8 cellular contexts compared by ENCODE assay signal in the genomic region with DNA sequence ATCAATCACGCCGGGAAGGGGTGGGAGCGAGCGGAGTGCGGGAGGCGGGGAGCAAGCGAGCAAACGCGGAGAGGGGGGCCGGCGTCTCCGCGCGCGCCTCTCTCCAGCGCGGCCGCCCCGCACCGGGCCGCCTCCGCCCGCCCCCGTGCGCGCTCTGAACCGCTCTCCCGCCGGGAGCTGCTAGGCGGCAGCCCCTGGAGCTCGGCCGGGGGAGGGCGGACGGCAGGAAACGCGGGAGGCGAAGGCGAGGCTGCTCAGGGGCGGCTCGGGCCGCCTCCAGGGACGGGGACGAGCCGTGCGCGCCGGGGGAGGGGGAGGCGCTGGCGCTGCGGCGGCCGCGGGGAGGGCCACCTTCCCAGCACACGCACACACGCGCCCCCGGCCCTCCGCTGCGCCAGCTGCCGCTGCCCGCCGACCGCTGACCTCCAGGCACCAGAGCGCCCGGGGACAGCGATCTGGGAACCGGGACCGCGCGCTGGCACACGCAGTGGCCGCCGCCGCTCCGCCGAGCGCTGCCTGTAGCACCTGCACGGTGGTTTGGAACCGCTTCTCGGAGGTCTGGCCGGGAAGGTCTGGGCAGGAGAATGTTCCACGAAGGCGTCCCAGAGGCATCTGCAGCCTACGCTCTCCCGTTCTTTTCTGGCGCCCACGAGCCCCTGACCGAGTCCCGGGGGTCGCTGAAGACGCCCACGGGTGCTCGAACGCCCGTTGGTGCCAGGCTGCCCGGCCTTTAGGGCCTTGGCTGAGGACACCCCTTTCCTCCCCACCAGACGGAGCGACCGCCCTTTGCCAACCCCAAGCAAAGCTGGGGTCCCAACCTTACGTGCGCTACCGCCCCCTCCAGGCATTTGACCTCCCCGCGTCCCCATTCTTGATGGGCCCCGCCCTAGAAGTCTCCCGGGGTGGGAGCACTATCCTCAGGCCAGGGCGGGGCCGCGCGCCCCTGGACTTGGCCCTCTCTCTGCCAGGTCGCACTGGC. TPM values are rescaled to one million over a fixed set of nuclear protein-coding genes. Genes with fewer than 3 reads are reported as not detected.
DNase-seq lines count a peak whose midpoint lies in the region; ATAC-seq and TF ChIP-seq lines count a peak whose summit lies in the region.

Gene GABBR2 (minus strand): TSS at position 3 of the 979 bp plus-strand sequence. CDS start 198 bp downstream, outside the sequence.

- peaks cover 57% of the 10 kb centered on the region for H3K27me3 Mint-ChIP-seq in activated CD8-positive, alpha-beta T cell treated with anti-CD3 and anti-CD28 coated beads, Interleukin-2, amount 10 ng/mL, durations not matched to agents 7 days and 5 days (ENCODE audit: low read depth)
- peaks cover 59% of the 10 kb centered on the region for H3K27me3 Mint-ChIP-seq in activated CD8-positive, alpha-beta T cell treated with anti-CD3 and anti-CD28 coated beads for 36 hours

- 1 to 6% methylated on average over 17 to 80 of the region's 111 CpGs for WGBS in testis, 2 donors

- no peak for DNase-seq in activated CD8-positive, alpha-beta T cell treated with anti-CD3 and anti-CD28 coated beads, Interleukin-2, amount 10 ng/mL, durations not matched to agents 7 days and 5 days
- no peak for DNase-seq in activated CD8-positive, alpha-beta T cell treated with anti-CD3 and anti-CD28 coated beads for 36 hours
- peak; percentile 50 for DNase-seq in iPS-NIHi7 (ENCODE audit: extremely low spot score)
- no peak for DNase-seq in testis
- DNase-seq in NCI-H2107 treated with DMSO at 0.1 percent for 48 hours (lab: John Stamatoyannopoulos, UW; ENCODE audit: unreplicated experiment): no peak
- no peak for DNase-seq in NCI-H187 (lab: John Stamatoyannopoulos, UW)
- no peak for DNase-seq in HT-29 (ENCODE audit: low spot score)

- no peak within 1 kb of the TSS for H3K4me3 Mint-ChIP-seq in activated CD8-positive, alpha-beta T cell treated with anti-CD3 and anti-CD28 coated beads, Interleukin-2, amount 10 ng/mL, durations not matched to agents 7 days and 5 days
- no peak within 1 kb of the TSS for H3K4me3 Mint-ChIP-seq in activated CD8-positive, alpha-beta T cell treated with anti-CD3 and anti-CD28 coated beads for 36 hours

- H3K9me3 Mint-ChIP-seq in activated CD8-positive, alpha-beta T cell treated with anti-CD3 and anti-CD28 coated beads, Interleukin-2, amount 10 ng/mL, durations not matched to agents 7 days and 5 days (ENCODE audit: insufficient read depth): no peaks in the 10 kb centered on the region
- no peaks in the 10 kb centered on the region for H3K9me3 Mint-ChIP-seq in activated CD8-positive, alpha-beta T cell treated with anti-CD3 and anti-CD28 coated beads for 36 hours

- no peak for TF ChIP-seq CTCF in activated CD8-positive, alpha-beta T cell treated with anti-CD3 and anti-CD28 coated beads for 36 hours (IDR thresholded peaks at IDR 0.05)
- TF ChIP-seq CTCF in WI38 (IDR thresholded peaks at IDR 0.05; ENCODE audit: low read depth, low read length): no peak
- TF ChIP-seq CTCF in testis (IDR thresholded peaks at IDR 0.05): no peak

- no peaks in the 10 kb centered on the region for H3K9me3 ChIP-seq in testis

- no peaks in the 10 kb centered on the region for H3K36me3 Mint-ChIP-seq in activated CD8-positive, alpha-beta T cell treated with anti-CD3 and anti-CD28 coated beads, Interleukin-2, amount 10 ng/mL, durations not matched to agents 7 days and 5 days (ENCODE audit: low read depth)
- H3K36me3 Mint-ChIP-seq in activated CD8-positive, alpha-beta T cell treated with anti-CD3 and anti-CD28 coated beads for 36 hours (ENCODE audit: low read depth): no peaks in the 10 kb centered on the region

- no peak for TF ChIP-seq POLR2A in testis (IDR thresholded peaks at IDR 0.05)

- peak; percentile 24 for ATAC-seq in activated CD8-positive, alpha-beta T cell treated with anti-CD3 and anti-CD28 coated beads, Interleukin-2, amount 10 ng/mL, durations not matched to agents 7 days and 5 days
- ATAC-seq in activated CD8-positive, alpha-beta T cell treated with anti-CD3 and anti-CD28 coated beads for 36 hours: no peak

- intact Hi-C loops in activated CD8-positive, alpha-beta T cell treated with anti-CD3 and anti-CD28 coated beads for 36 hours (cut with micrococcal nuclease): no loop called here
- intact Hi-C loops in testis (cut with DNase I; ENCODE audit: low total_unique reads): no loop called here

- H3K36me3 ChIP-seq in testis (ENCODE audit: low read depth, missing control alignments): no peaks in the 10 kb centered on the region

- CTCF ChIA-PET in activated CD8-positive, alpha-beta T cell treated with anti-CD3 and anti-CD28 coated beads, Interleukin-2, amount 10 ng/mL, durations not matched to agents 7 days and 5 days (lab: Charles Lee): no interaction called here
- CTCF ChIA-PET in activated CD8-positive, alpha-beta T cell treated with anti-CD3 and anti-CD28 coated beads for 36 hours (lab: Charles Lee): no interaction called here

- H3K27me3 ChIP-seq in testis: no peaks in the 10 kb centered on the region

- no peak within 1 kb of the TSS for H3K27ac ChIP-seq in testis

- POLR2A ChIA-PET in activated CD8-positive, alpha-beta T cell treated with anti-CD3 and anti-CD28 coated beads, Interleukin-2, amount 10 ng/mL, durations not matched to agents 7 days and 5 days (lab: Charles Lee): interaction anchor here (0.6 kb wide), 1 partner anchor 283 kb away, joined by 3 read pairs; no protein-coding TSS in a partner anchor
- POLR2A ChIA-PET in activated CD8-positive, alpha-beta T cell treated with anti-CD3 and anti-CD28 coated beads for 36 hours (lab: Charles Lee): no interaction called here

- peaks cover 5% of the 10 kb centered on the region for H3K4me1 Mint-ChIP-seq in activated CD8-positive, alpha-beta T cell treated with anti-CD3 and anti-CD28 coated beads, Interleukin-2, amount 10 ng/mL, durations not matched to agents 7 days and 5 days (ENCODE audit: low read depth)
- H3K4me1 Mint-ChIP-seq in activated CD8-positive, alpha-beta T cell treated with anti-CD3 and anti-CD28 coated beads for 36 hours (ENCODE audit: low read depth): peaks cover 2% of the 10 kb centered on the region

- peaks cover 10% of the 10 kb centered on the region for H3K4me1 ChIP-seq in testis

- H3K27ac Mint-ChIP-seq in activated CD8-positive, alpha-beta T cell treated with anti-CD3 and anti-CD28 coated beads, Interleukin-2, amount 10 ng/mL, durations not matched to agents 7 days and 5 days: no peak within 1 kb of the TSS
- H3K27ac Mint-ChIP-seq in activated CD8-positive, alpha-beta T cell treated with anti-CD3 and anti-CD28 coated beads for 36 hours: no peak within 1 kb of the TSS

- H3K4me3 ChIP-seq in WI38 (ENCODE audit: low read depth, low read length): peak within 1 kb of the TSS; percentile 61
- peak within 1 kb of the TSS; percentile 20 to 26 for H3K4me3 ChIP-seq in testis

RNA-seq across cellular contexts. Expression of gene GABBR2, which starts in this region (rescaled TPM):
- not detected for total RNA-seq in activated CD8-positive, alpha-beta T cell treated with anti-CD3 and anti-CD28 coated beads, Interleukin-2, amount 10 ng/mL, durations not matched to agents 7 days and 5 days
- total RNA-seq in activated CD8-positive, alpha-beta T cell treated with anti-CD3 and anti-CD28 coated beads for 36 hours: not detected
- 1 to 10 TPM; 3.0 to 8.1 TPM for total RNA-seq in testis
- polyA plus RNA-seq in testis (ENCODE audit: insufficient read depth, low read depth, low replicate concordance): 6.9 TPM
- total RNA-seq in HT-29 (2014; rRNA removed; shearing (Covaris generic)): not detected in 2 replicates

Comparison
In these comparisons a context has a peak if more than half of its experiments do, and no peak if none do; other contexts are left out.
1. Peak in ATAC-seq in activated CD8-positive, alpha-beta T cell treated with anti-CD3 and anti-CD28 coated beads, Interleukin-2, amount 10 ng/mL, durations not matched to agents 7 days and 5 days; RNA of the gene not detected or under 1 TPM.